13 cellular contexts compared by ENCODE assay signal in the genomic region with DNA sequence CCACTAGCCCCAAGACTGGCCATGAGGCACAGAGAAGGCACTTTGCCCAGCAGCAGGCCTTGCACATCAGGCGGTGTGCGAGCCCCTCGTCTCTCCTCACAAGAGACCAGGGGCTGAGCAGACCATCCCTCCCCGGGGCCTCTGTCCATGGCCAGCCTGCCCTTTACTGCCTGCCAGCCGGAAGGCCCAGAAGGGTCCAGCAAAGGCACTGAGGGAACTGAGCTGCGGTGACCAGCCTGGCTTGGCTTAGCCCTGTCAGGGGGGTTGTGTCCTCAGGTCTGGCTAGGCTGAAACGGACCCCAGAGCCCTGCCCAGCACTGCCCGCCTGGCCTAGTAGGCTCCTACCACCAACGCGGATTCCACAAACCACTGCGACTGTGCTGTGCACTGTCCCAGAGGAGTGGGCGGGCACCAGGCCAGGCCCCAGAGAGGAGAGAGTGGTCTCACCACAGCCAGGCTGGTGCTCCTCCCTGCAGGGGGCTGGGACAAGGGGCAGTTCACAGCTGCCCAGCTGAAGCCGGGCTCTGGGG. TPM values are rescaled to one million over a fixed set of nuclear protein-coding genes. Genes with fewer than 3 reads are reported as not detected.
DNase-seq lines count a peak whose midpoint lies in the region; ATAC-seq and TF ChIP-seq lines count a peak whose summit lies in the region.
"Had no signal": no experiment of that assay in that cellular context is flagged by ENCODE, and none has a peak within 500 bp of the region (broad histone marks: within the 10 kb centered on the region; RNA-seq: fewer than 3 reads in every experiment).

No MANE protein-coding gene starts in this region.

- POLR2A ChIA-PET in activated CD4-positive, alpha-beta memory T cell treated with anti-CD3 and anti-CD28 coated beads, Interleukin-2, amount 10 ng/mL, durations not matched to agents 7 days and 5 days (lab: Charles Lee): no interaction called here
- POLR2A ChIA-PET in activated CD4-positive, alpha-beta memory T cell treated with anti-CD3 and anti-CD28 coated beads for 36 hours (lab: Charles Lee): no interaction called here

- no peak overlapping the region for H3K27ac Mint-ChIP-seq in activated CD4-positive, alpha-beta memory T cell treated with anti-CD3 and anti-CD28 coated beads, Interleukin-2, amount 10 ng/mL, durations not matched to agents 7 days and 5 days
- no peak overlapping the region for H3K27ac Mint-ChIP-seq in activated CD4-positive, alpha-beta memory T cell treated with anti-CD3 and anti-CD28 coated beads for 36 hours

- ATAC-seq in Right ventricle myocardium superior (ENCODE audit: poor library complexity) (peak; percentile 32), HG02970 (IDR thresholded peaks at IDR 0.05; ENCODE audit: low FRiP score, unreplicated experiment) (no peak), GM19395 (IDR thresholded peaks at IDR 0.05; ENCODE audit: unreplicated experiment) (no peak)

- peak overlapping the region in 1 of 2 donors; percentile 53 for H3K4me3 ChIP-seq in testis

- peaks cover 8% of the 10 kb centered on the region for H3K4me1 Mint-ChIP-seq in activated CD4-positive, alpha-beta memory T cell treated with anti-CD3 and anti-CD28 coated beads, Interleukin-2, amount 10 ng/mL, durations not matched to agents 7 days and 5 days
- H3K4me1 Mint-ChIP-seq in activated CD4-positive, alpha-beta memory T cell treated with anti-CD3 and anti-CD28 coated beads for 36 hours (ENCODE audit: low read depth): peaks cover 2% of the 10 kb centered on the region

- no peaks in the 10 kb centered on the region for H3K36me3 ChIP-seq in testis (ENCODE audit: low read depth, missing control alignments)

- no peak overlapping the region for H3K27ac ChIP-seq in testis

- H3K4me3 Mint-ChIP-seq in activated CD4-positive, alpha-beta memory T cell treated with anti-CD3 and anti-CD28 coated beads, Interleukin-2, amount 10 ng/mL, durations not matched to agents 7 days and 5 days: no peak overlapping the region
- H3K4me3 Mint-ChIP-seq in activated CD4-positive, alpha-beta memory T cell treated with anti-CD3 and anti-CD28 coated beads for 36 hours: no peak overlapping the region

- no peak for TF ChIP-seq CTCF in testis (IDR thresholded peaks at IDR 0.05)

- H3K9me3 ChIP-seq in testis: no peaks in the 10 kb centered on the region

- H3K36me3 Mint-ChIP-seq in activated CD4-positive, alpha-beta memory T cell treated with anti-CD3 and anti-CD28 coated beads, Interleukin-2, amount 10 ng/mL, durations not matched to agents 7 days and 5 days (ENCODE audit: low read depth): no peaks in the 10 kb centered on the region
- no peaks in the 10 kb centered on the region for H3K36me3 Mint-ChIP-seq in activated CD4-positive, alpha-beta memory T cell treated with anti-CD3 and anti-CD28 coated beads for 36 hours

- H3K4me1 ChIP-seq in testis: no peaks in the 10 kb centered on the region

- peaks cover 18% of the 10 kb centered on the region for H3K27me3 Mint-ChIP-seq in activated CD4-positive, alpha-beta memory T cell treated with anti-CD3 and anti-CD28 coated beads, Interleukin-2, amount 10 ng/mL, durations not matched to agents 7 days and 5 days
- peaks cover 10% of the 10 kb centered on the region for H3K27me3 Mint-ChIP-seq in activated CD4-positive, alpha-beta memory T cell treated with anti-CD3 and anti-CD28 coated beads for 36 hours

- H3K27me3 ChIP-seq in testis: no peaks in the 10 kb centered on the region

- WGBS in testis, 2 donors: 82% methylated on average over 13 of the region's 13 CpGs; no CpG with 5 or more reads in 1 of the 2 donors

- CTCF ChIA-PET in activated CD4-positive, alpha-beta memory T cell treated with anti-CD3 and anti-CD28 coated beads, Interleukin-2, amount 10 ng/mL, durations not matched to agents 7 days and 5 days (lab: Charles Lee): no interaction called here
- CTCF ChIA-PET in activated CD4-positive, alpha-beta memory T cell treated with anti-CD3 and anti-CD28 coated beads for 36 hours (lab: Charles Lee): interaction anchor here (2.3 kb wide), 1 partner anchor 67 kb away, joined by 28 read pairs; no protein-coding TSS in a partner anchor

- DNase-seq in activated CD4-positive, alpha-beta memory T cell treated with anti-CD3 and anti-CD28 coated beads, Interleukin-2, amount 10 ng/mL, durations not matched to agents 7 days and 5 days: peak; percentile 14
- DNase-seq in activated CD4-positive, alpha-beta memory T cell treated with anti-CD3 and anti-CD28 coated beads for 36 hours: no peak
- no peak for DNase-seq in Right ventricle myocardium superior
- DNase-seq in mucosa of gallbladder (ENCODE audit: low spot score): peak; percentile 8
- DNase-seq in testis: peak; percentile 13
- no peak for DNase-seq in NCI-H526 (lab: John Stamatoyannopoulos, UW)
- DNase-seq: activated CD4-positive, alpha-beta T cell treated with anti-CD3 and anti-CD28 coated beads for 4 hours; COR-L47; naive B cell; NCI-H446 treated with DMSO at 0.1 percent for 48 hours had no signal

- TF ChIP-seq POLR2A in testis (IDR thresholded peaks at IDR 0.05): no peak

- H3K9me3 Mint-ChIP-seq in activated CD4-positive, alpha-beta memory T cell treated with anti-CD3 and anti-CD28 coated beads, Interleukin-2, amount 10 ng/mL, durations not matched to agents 7 days and 5 days: no peaks in the 10 kb centered on the region
- H3K9me3 Mint-ChIP-seq in activated CD4-positive, alpha-beta memory T cell treated with anti-CD3 and anti-CD28 coated beads for 36 hours: no peaks in the 10 kb centered on the region

- intact Hi-C loops in activated CD4-positive, alpha-beta memory T cell treated with anti-CD3 and anti-CD28 coated beads for 36 hours (cut with micrococcal nuclease): loop anchor here (5.0 kb wide), 1 partner anchor 52 kb away; no protein-coding TSS in a partner anchor
- intact Hi-C loops in Right ventricle myocardium superior (cut with DNase I): loop anchor here (5.0 kb wide), 1 partner anchor 67 kb away; no protein-coding TSS in a partner anchor
- intact Hi-C loops in testis (cut with DNase I; ENCODE audit: low total_unique reads): no loop called here

RNA-seq across cellular contexts. Expression of gene CAMK2B, which starts 16.6 kb away (rescaled TPM):
- total RNA-seq in activated CD4-positive, alpha-beta memory T cell treated with anti-CD3 and anti-CD28 coated beads, Interleukin-2, amount 10 ng/mL, durations not matched to agents 7 days and 5 days: under 1 TPM in 1 of 2 experiments, not detected in 1; 0.10 TPM
- total RNA-seq in activated CD4-positive, alpha-beta memory T cell treated with anti-CD3 and anti-CD28 coated beads for 36 hours: under 1 TPM; 0.46 to 0.76 TPM
- total RNA-seq in Right ventricle myocardium superior (87.2 TPM), mucosa of gallbladder (0.23 TPM), testis (10 to 100 TPM; 12.1 to 12.5 TPM)
- 4.0 TPM for polyA plus RNA-seq in testis (ENCODE audit: insufficient read depth, low read depth, low replicate concordance)
- total RNA-seq: T-helper 1 cell treated with Interleukin-12 subunit alpha and Interleukin-12 subunit beta and Interleukin-4 antibody, amounts not matched to agents 30 ng/mL and 1 ng/mL, for 36 hours had no signal

Comparison
In these comparisons a context has a peak if more than half of its experiments do, and no peak if none do; other contexts are left out.
1. DNase-seq: peak in activated CD4-positive, alpha-beta memory T cell treated with anti-CD3 and anti-CD28 coated beads, Interleukin-2, amount 10 ng/mL, durations not matched to agents 7 days and 5 days (single experiment), mucosa of gallbladder (single experiment) and testis (single experiment); none in activated CD4-positive, alpha-beta memory T cell treated with anti-CD3 and anti-CD28 coated beads for 36 hours (single experiment), Right ventricle myocardium superior (single experiment) and NCI-H526 (0 of 2).
2. RNA of gene CAMK2B, which starts 16.6 kb away (total RNA-seq): 87.2 TPM in Right ventricle myocardium superior (single experiment) and 12.1 to 12.5 TPM in testis; 0.46 to 0.76 TPM in activated CD4-positive, alpha-beta memory T cell treated with anti-CD3 and anti-CD28 coated beads for 36 hours, 0.23 TPM in mucosa of gallbladder (single experiment) and 0.10 TPM in activated CD4-positive, alpha-beta memory T cell treated with anti-CD3 and anti-CD28 coated beads, Interleukin-2, amount 10 ng/mL, durations not matched to agents 7 days and 5 days; every median in the first group is over 4 times any median in the second.